Comparison of ENCODE assay signal across 1 cellular context in genomic region chr6:142935553-142936517, GRCh38.
TF ChIP-seq lines count a peak whose summit lies in the region.

No MANE protein-coding gene starts in this region.

TF ChIP-seq in GM12878, 131 proteins besides CTCF, POLR2A, EP300 and RAD21 (continued from another document and continues in another):
- TF ChIP-seq RELB (IDR thresholded peaks at IDR 0.05; ENCODE audit: low read depth) (no peak), GABPA (IDR thresholded peaks at IDR 0.05; ENCODE audit: low read depth) (no peak), E2F8 (IDR thresholded peaks at IDR 0.05; ENCODE audit: low read depth, partially characterized antibody) (peak; percentile 44), ZBTB11 (CRISPR knock-in tag; IDR thresholded peaks at IDR 0.05) (no peak), RCOR1 (conservative IDR thresholded peaks at IDR 0.05; ENCODE audit: low read depth, low read length) (no peak), IRF4 (IDR thresholded peaks at IDR 0.05; ENCODE audit: low read depth, low read length) (peak; percentile 47; the same call in 1 of the 2 replicates), NR2C1 (IDR thresholded peaks at IDR 0.05) (peak; percentile 6; the same call in 1 of the 2 replicates), JUND (IDR thresholded peaks at IDR 0.05; ENCODE audit: low read depth, low read length) (no peak), BCL11A (IDR thresholded peaks at IDR 0.05; ENCODE audit: low read depth, low read length) (0 out of 2 replicates have a peak, but pooled peaks have one; percentile 13), SMAD5 (IDR thresholded peaks at IDR 0.05; ENCODE audit: low read depth) (peak; percentile 32; the same call in 1 of the 2 replicates), NFXL1 (IDR thresholded peaks at IDR 0.05; ENCODE audit: borderline replicate concordance) (no peak), ASH2L (IDR thresholded peaks at IDR 0.05; ENCODE audit: borderline replicate concordance, low read depth) (no peak), IKZF1 (conservative IDR thresholded peaks at IDR 0.05) (peak; percentile 51), TAF1 (IDR thresholded peaks at IDR 0.05; ENCODE audit: borderline replicate concordance, low read depth, low read length) (no peak), HDAC6 (IDR thresholded peaks at IDR 0.05; ENCODE audit: unreplicated experiment) (no peak), SREBF2 (IDR thresholded peaks at IDR 0.05; ENCODE audit: low read length) (no peak), ZNF384 (IDR thresholded peaks at IDR 0.05; ENCODE audit: borderline replicate concordance, low read depth, low read length) (peak; percentile 88), MLLT1 (IDR thresholded peaks at IDR 0.05) (peak; percentile 57; the same call in 1 of the 2 replicates), CBX3 (IDR thresholded peaks at IDR 0.05; ENCODE audit: borderline replicate concordance, low read depth) (no peak), CEBPB (IDR thresholded peaks at IDR 0.05; ENCODE audit: borderline replicate concordance in 1 of 2, low read depth in 2 of 2, low read length in 2 of 2) (no peak), SRF (IDR thresholded peaks at IDR 0.05; ENCODE audit: low read depth in 2 of 2, low read length in 2 of 2) (no peak), PKNOX1 (IDR thresholded peaks at IDR 0.05) (no peak), JUNB (IDR thresholded peaks at IDR 0.05) (peak; percentile 44; the same call in 1 of the 2 replicates), ATF2 (IDR thresholded peaks at IDR 0.05; ENCODE audit: low read length) (no peak), NBN (IDR thresholded peaks at IDR 0.05) (0 out of 2 replicates have a peak, but pooled peaks have one; percentile 37), ATF3 (IDR thresholded peaks at IDR 0.05; ENCODE audit: borderline replicate concordance, extremely low read depth, low read depth, low read length) (no peak), DPF2 (IDR thresholded peaks at IDR 0.05) (0 out of 2 replicates have a peak, but pooled peaks have one; percentile 41), STAT1 (conservative IDR thresholded peaks at IDR 0.05) (no peak), RUNX3 (IDR thresholded peaks at IDR 0.05; ENCODE audit: low read length) (peak; percentile 46), STAT3 (IDR thresholded peaks at IDR 0.05; ENCODE audit: low read depth, low read length) (no peak), E2F4 (IDR thresholded peaks at IDR 0.05; ENCODE audit: low read depth, low read length) (no peak), ZNF24 (IDR thresholded peaks at IDR 0.05) (no peak), RBBP5 (conservative IDR thresholded peaks at IDR 0.05) (no peak), ZZZ3 (IDR thresholded peaks at IDR 0.05; ENCODE audit: control insufficient read depth, insufficient read length, low read depth) (no peak), NKRF (conservative IDR thresholded peaks at IDR 0.05) (no peak), NR2F1 (conservative IDR thresholded peaks at IDR 0.05) (peak; percentile 92), HDGF (IDR thresholded peaks at IDR 0.05) (no peak), PML (IDR thresholded peaks at IDR 0.05; ENCODE audit: low read length) (no peak), SREBF1 (IDR thresholded peaks at IDR 0.05; ENCODE audit: low read length) (no peak), MEF2A (IDR thresholded peaks at IDR 0.05; ENCODE audit: insufficient read depth, low read depth, low read length) (0 out of 2 replicates have a peak, but pooled peaks have one; percentile 36), MTA2 (IDR thresholded peaks at IDR 0.05; ENCODE audit: low read depth) (peak; percentile 52; the same call in 1 of the 2 replicates), BCLAF1 (IDR thresholded peaks at IDR 0.05) (no peak), SMARCA5 (IDR thresholded peaks at IDR 0.05) (no peak), RB1 (IDR thresholded peaks at IDR 0.05; ENCODE audit: borderline replicate concordance) (no peak), SUPT20H (IDR thresholded peaks at IDR 0.05; ENCODE audit: borderline replicate concordance, control insufficient read depth, low read depth, low read length) (no peak), LARP7 (IDR thresholded peaks at IDR 0.05) (no peak), IKZF2 (IDR thresholded peaks at IDR 0.05) (peak in 1 of 2 experiments; percentile 41; a peak in 1 of 4 replicates), POLR2AphosphoS5 (IDR thresholded peaks at IDR 0.05; ENCODE audit: low read length) (no peak), GATAD2B (conservative IDR thresholded peaks at IDR 0.05; ENCODE audit: low read depth) (no peak), CBFB (IDR thresholded peaks at IDR 0.05; ENCODE audit: low read depth) (no peak)
